12 cellular contexts compared by ENCODE assay signal in genomic region chr12:57739387-57739786, GRCh38. TPM values are rescaled to one million over a fixed set of nuclear protein-coding genes. Genes with fewer than 3 reads are reported as not detected.
DNase-seq lines count a peak whose midpoint lies in the region; ATAC-seq and TF ChIP-seq lines count a peak whose summit lies in the region.
"Had no signal": no experiment of that assay in that cellular context is flagged by ENCODE, and none has a peak within 500 bp of the region (broad histone marks: within the 10 kb centered on the region; RNA-seq: fewer than 3 reads in every experiment).

No MANE protein-coding gene starts in this region.

- ATAC-seq in activated naive CD8-positive, alpha-beta T cell treated with anti-CD3 and anti-CD28 coated beads, Interleukin-2, amount 10 ng/mL, durations not matched to agents 7 days and 5 days (ENCODE audit: low read depth), result no peak
- ATAC-seq in psoas muscle (no peak), HG03457 (IDR thresholded peaks at IDR 0.05; ENCODE audit: unreplicated experiment) (no peak)

- H4K8ac ChIP-seq in H9 (replicated peaks; ENCODE audit: insufficient read length, low read depth, low read length), result no peak overlapping the region

- H3K14ac ChIP-seq in H9 (ENCODE audit: insufficient read depth, low read length), result no peak overlapping the region

- no peaks in the 10 kb centered on the region; a peak in 1 of 5 replicates for H3K9me3 Mint-ChIP-seq in H9
- H3K9me3 Mint-ChIP-seq in activated naive CD8-positive, alpha-beta T cell treated with anti-CD3 and anti-CD28 coated beads, Interleukin-2, amount 10 ng/mL, durations not matched to agents 7 days and 5 days, result no peaks in the 10 kb centered on the region
- peaks cover 8% of the 10 kb centered on the region for H3K9me3 Mint-ChIP-seq in nephron progenitor cell
- H3K9me3 Mint-ChIP-seq: dendritic cell treated with granulocyte-macrophage colony-stimulating factor and Interleukin-4, amounts not matched to agents 40 ng/mL and 50 ng/mL, for 4 days had no signal

- H3K9ac ChIP-seq in H9 (ENCODE audit: extremely low read depth, insufficient read length, low read length), result no peak overlapping the region

- no peak overlapping the region for H4K91ac ChIP-seq in H9 (ENCODE audit: insufficient read length, low read depth, low read length)

- H4K5ac ChIP-seq in H9 (ENCODE audit: insufficient read length, low read depth, low read length), result no peak overlapping the region

- WGBS in H9 (ENCODE audit: extremely low coverage, insufficient read length, low lambda C conversion rate), result no CpG with 5 or more reads among the region's 7 CpGs
- WGBS in psoas muscle, 3 donors, result 11 to 16% (median 11%) methylated on average over 7 of the region's 7 CpGs

- intact Hi-C loops in psoas muscle (cut with DNase I), result no loop called here

- no peak overlapping the region for H2BK120ac ChIP-seq in H9 (ENCODE audit: low read depth, low read length, poor library complexity, severe bottlenecking)

- H3K4me3 ChIP-seq in psoas muscle, result no peak overlapping the region
- H3K4me3 ChIP-seq: lung had no signal

- H3K23ac ChIP-seq in H9 (ENCODE audit: insufficient read length, low read depth, low read length), result no peak overlapping the region

- peak overlapping the region; percentile 47 for H3K4me2 ChIP-seq in H9 (ENCODE audit: insufficient read depth, insufficient read length, low read length)

- H3K4me1 ChIP-seq in H9 (ENCODE audit: insufficient read depth, low read length), result peaks cover 2% of the 10 kb centered on the region; the same call in 1 of the 2 replicates
- H3K4me1 ChIP-seq in psoas muscle, result peaks cover 29% of the 10 kb centered on the region

- H3K9me3 ChIP-seq in H9 (ENCODE audit: control insufficient read depth, low read depth, low read length) (no peaks in the 10 kb centered on the region), psoas muscle (no peaks in the 10 kb centered on the region)
- H3K9me3 ChIP-seq: tibial artery had no signal

- no peak overlapping the region for H2AFZ ChIP-seq in H9 (ENCODE audit: low read length)

- no peak overlapping the region for H2AK5ac ChIP-seq in H9 (ENCODE audit: insufficient read length, low read length)

- H3K27ac Mint-ChIP-seq in H9 (no peak overlapping the region), nephron progenitor cell (no peak overlapping the region)
- H3K27ac Mint-ChIP-seq in activated naive CD8-positive, alpha-beta T cell treated with anti-CD3 and anti-CD28 coated beads, Interleukin-2, amount 10 ng/mL, durations not matched to agents 7 days and 5 days, result peak overlapping the region; percentile 51
- H3K27ac Mint-ChIP-seq: dendritic cell treated with granulocyte-macrophage colony-stimulating factor and Interleukin-4, amounts not matched to agents 40 ng/mL and 50 ng/mL, for 4 days had no signal

- H3T11ph ChIP-seq in H9 (ENCODE audit: low read length), result no peak overlapping the region

- no peak overlapping the region for H2BK12ac ChIP-seq in H9 (ENCODE audit: insufficient read length, low read depth, low read length)

- H3K79me2 ChIP-seq in H9 (ENCODE audit: insufficient read depth, low read length), result no peaks in the 10 kb centered on the region

- peaks cover 16% of the 10 kb centered on the region for H3K23me2 ChIP-seq in H9 (ENCODE audit: insufficient read length, low read depth, low read length, poor library complexity, severe bottlenecking)

- peaks cover 26 to 37% of the 10 kb centered on the region in 2 experiments for H3K4me1 Mint-ChIP-seq in H9
- H3K4me1 Mint-ChIP-seq in activated naive CD8-positive, alpha-beta T cell treated with anti-CD3 and anti-CD28 coated beads, Interleukin-2, amount 10 ng/mL, durations not matched to agents 7 days and 5 days, result peaks cover 46% of the 10 kb centered on the region
- H3K4me1 Mint-ChIP-seq in nephron progenitor cell, result peaks cover 28% of the 10 kb centered on the region

- H3K4ac ChIP-seq in H9 (ENCODE audit: low read depth, low read length), result no peak overlapping the region

- POLR2A ChIA-PET in activated naive CD8-positive, alpha-beta T cell treated with anti-CD3 and anti-CD28 coated beads, Interleukin-2, amount 10 ng/mL, durations not matched to agents 7 days and 5 days (lab: Charles Lee), result interaction anchor here (1.5 kb wide), 2 partner anchors 8 to 12 kb away, joined by 3 to 4 read pairs; no protein-coding TSS in a partner anchor

- H3K36me3 ChIP-seq in psoas muscle (ENCODE audit: insufficient read depth in 1 of 2, low read depth in 1 of 2), result no peaks in the 10 kb centered on the region
- H3K36me3 ChIP-seq: tibial artery had no signal

- DNase-seq in NCI-H524 (lab: John Stamatoyannopoulos, UW), result peak; percentile 62 to 70
- no peak for DNase-seq in NCI-H524 treated with DMSO at 0.1 percent for 48 hours (lab: John Stamatoyannopoulos, UW)
- DNase-seq in H9, result no peak
- DNase-seq in activated naive CD8-positive, alpha-beta T cell treated with anti-CD3 and anti-CD28 coated beads, Interleukin-2, amount 10 ng/mL, durations not matched to agents 7 days and 5 days, result no peak
- DNase-seq in nephron progenitor cell, result no peak
- DNase-seq in psoas muscle, result no peak
- no peak for DNase-seq in NCI-H345 treated with DMSO at 0.1 percent for 48 hours (lab: John Stamatoyannopoulos, UW; ENCODE audit: unreplicated experiment)
- DNase-seq: activated gamma-delta T cell, tibial artery had no signal

- H2BK20ac ChIP-seq in H9 (ENCODE audit: low read depth, low read length, poor library complexity, severe bottlenecking), result no peak overlapping the region

- H2BK5ac ChIP-seq in H9 (ENCODE audit: insufficient read length, low read length), result no peak overlapping the region

- H3K4me3 Mint-ChIP-seq in H9 (peak overlapping the region; percentile 63 to 86), nephron progenitor cell (peak overlapping the region; percentile 79)
- H3K4me3 Mint-ChIP-seq in activated naive CD8-positive, alpha-beta T cell treated with anti-CD3 and anti-CD28 coated beads, Interleukin-2, amount 10 ng/mL, durations not matched to agents 7 days and 5 days, result peak overlapping the region; percentile 88
- H3K4me3 Mint-ChIP-seq: dendritic cell treated with granulocyte-macrophage colony-stimulating factor and Interleukin-4, amounts not matched to agents 40 ng/mL and 50 ng/mL, for 4 days had no signal

- H3K27ac ChIP-seq in H9 (ENCODE audit: insufficient read length, low read depth, low read length), result no peak overlapping the region
- no peak overlapping the region for H3K27ac ChIP-seq in psoas muscle
- H3K27ac ChIP-seq: tibial artery had no signal

- H3K27me3 ChIP-seq in H9 (ENCODE audit: insufficient read depth, low read length), result peaks cover 51% of the 10 kb centered on the region
- H3K27me3 ChIP-seq in psoas muscle (ENCODE audit: insufficient read depth in 3 of 3, low read length in 2 of 3), result peaks cover 0 to 59% (median 23%) of the 10 kb centered on the region in 3 donors

- no peak for TF ChIP-seq CTCF in H9 (conservative IDR thresholded peaks at IDR 0.05)
- no peak for TF ChIP-seq CTCF in nephron progenitor cell (IDR thresholded peaks at IDR 0.05)
- no peak for TF ChIP-seq CTCF in psoas muscle (IDR thresholded peaks at IDR 0.05)

- H3K79me1 ChIP-seq in H9 (ENCODE audit: insufficient read depth, low read depth, low read length, poor library complexity, severe bottlenecking), result no peaks in the 10 kb centered on the region

- H2BK15ac ChIP-seq in H9 (ENCODE audit: low read depth, low read length), result no peak overlapping the region

- H3K18ac ChIP-seq in H9 (ENCODE audit: insufficient read length, low read depth, low read length), result no peak overlapping the region

- peaks cover 2% of the 10 kb centered on the region for H4K20me1 ChIP-seq in H9 (ENCODE audit: control insufficient read depth, insufficient read depth, insufficient read length)

- no peaks in the 10 kb centered on the region; a peak in 1 of 7 replicates for H3K36me3 Mint-ChIP-seq in H9 (ENCODE audit: insufficient read depth in 1 of 3, low read depth in 3 of 3)
- peaks cover 19% of the 10 kb centered on the region for H3K36me3 Mint-ChIP-seq in activated naive CD8-positive, alpha-beta T cell treated with anti-CD3 and anti-CD28 coated beads, Interleukin-2, amount 10 ng/mL, durations not matched to agents 7 days and 5 days
- H3K36me3 Mint-ChIP-seq in nephron progenitor cell (ENCODE audit: low read depth), result no peaks in the 10 kb centered on the region

- H3K56ac ChIP-seq in H9 (ENCODE audit: insufficient read length, low read depth, low read length), result no peak overlapping the region

- peaks cover 85% of the 10 kb centered on the region for H3K27me3 Mint-ChIP-seq in H9 (ENCODE audit: low read depth)
- no peaks in the 10 kb centered on the region for H3K27me3 Mint-ChIP-seq in activated naive CD8-positive, alpha-beta T cell treated with anti-CD3 and anti-CD28 coated beads, Interleukin-2, amount 10 ng/mL, durations not matched to agents 7 days and 5 days
- peaks cover 92% of the 10 kb centered on the region for H3K27me3 Mint-ChIP-seq in nephron progenitor cell (ENCODE audit: low read depth, poor library complexity)
- H3K27me3 Mint-ChIP-seq: dendritic cell treated with granulocyte-macrophage colony-stimulating factor and Interleukin-4, amounts not matched to agents 40 ng/mL and 50 ng/mL, for 4 days had no signal

RNA-seq across cellular contexts. Expression of gene AGAP2, which starts 0.8 kb away (rescaled TPM):
- total RNA-seq in H9 (2021) (4.6 and 5.3 TPM in 2 replicates), psoas muscle (1 to 10 TPM; 3.5 to 9.6 (median 5.8) TPM)
- total RNA-seq in activated naive CD8-positive, alpha-beta T cell treated with anti-CD3 and anti-CD28 coated beads, Interleukin-2, amount 10 ng/mL, durations not matched to agents 7 days and 5 days, result 10 to 100 TPM; 68.3 to 71.6 TPM
- polyA plus RNA-seq in psoas muscle, result 1 to 10 TPM; 2.5 to 3.9 (median 2.9) TPM

RNA-seq across cellular contexts. Expression of gene TSPAN31, which starts 5.5 kb away (rescaled TPM):
- 18.8 and 20.0 TPM in 2 replicates for total RNA-seq in H9 (2021)
- 10 to 100 TPM; 19.6 to 23.2 TPM for total RNA-seq in activated naive CD8-positive, alpha-beta T cell treated with anti-CD3 and anti-CD28 coated beads, Interleukin-2, amount 10 ng/mL, durations not matched to agents 7 days and 5 days
- total RNA-seq in psoas muscle, result 10 to 100 TPM; 14.6 to 21.0 (median 18.8) TPM
- 10 to 100 TPM; 16.8 to 31.2 (median 23.2) TPM for polyA plus RNA-seq in psoas muscle

RNA-seq across cellular contexts. Expression of gene CDK4, which starts 12.7 kb away (rescaled TPM):
- total RNA-seq in H9 (2021) (217 and 218 TPM in 2 replicates), psoas muscle (10 to 100 TPM; 38.0 to 74.1 (median 53.6) TPM)
- total RNA-seq in activated naive CD8-positive, alpha-beta T cell treated with anti-CD3 and anti-CD28 coated beads, Interleukin-2, amount 10 ng/mL, durations not matched to agents 7 days and 5 days, result 100 to 1,000 TPM in 1 of 2 experiments, 10 to 100 TPM in 1; 98.4 to 100 TPM
- polyA plus RNA-seq in psoas muscle, result 100 to 1,000 TPM in 1 of 3 donors, 10 to 100 TPM in 2; 52.8 to 105 (median 56.6) TPM

RNA-seq across cellular contexts. Expression of gene MARCHF9, which starts 15.5 kb away (rescaled TPM):
- total RNA-seq in H9 (2021), result 20.5 and 20.9 TPM in 2 replicates
- total RNA-seq in activated naive CD8-positive, alpha-beta T cell treated with anti-CD3 and anti-CD28 coated beads, Interleukin-2, amount 10 ng/mL, durations not matched to agents 7 days and 5 days, result 10 to 100 TPM; 37.1 to 38.3 TPM
- 1 to 10 TPM; 7.8 to 9.4 (median 8.8) TPM for total RNA-seq in psoas muscle
- polyA plus RNA-seq in psoas muscle, result 1 to 10 TPM; 5.7 to 8.8 (median 7.2) TPM

RNA-seq across cellular contexts. Expression of gene CYP27B1, which starts 27.5 kb away (rescaled TPM):
- 6.1 and 6.5 TPM in 2 replicates for total RNA-seq in H9 (2021)
- total RNA-seq in activated naive CD8-positive, alpha-beta T cell treated with anti-CD3 and anti-CD28 coated beads, Interleukin-2, amount 10 ng/mL, durations not matched to agents 7 days and 5 days, result 1 to 10 TPM; 2.4 to 2.6 TPM
- under 1 TPM in 3 of 4 donors, not detected in 1; 0.42 to 0.54 (median 0.50) TPM for total RNA-seq in psoas muscle
- polyA plus RNA-seq in psoas muscle, result under 1 TPM in 2 of 3 donors, not detected in 1; 0.06 to 0.10 TPM

Comparison
In these comparisons a context has a peak if more than half of its experiments do, and no peak if none do; other contexts are left out.
1. DNase-seq: peak in NCI-H524 (2 of 2); none in NCI-H524 treated with DMSO at 0.1 percent for 48 hours (single experiment), H9 (single experiment), activated naive CD8-positive, alpha-beta T cell treated with anti-CD3 and anti-CD28 coated beads, Interleukin-2, amount 10 ng/mL, durations not matched to agents 7 days and 5 days (single experiment), nephron progenitor cell (single experiment), psoas muscle (0 of 2) and NCI-H345 treated with DMSO at 0.1 percent for 48 hours (single experiment).
2. RNA of gene AGAP2, which starts 0.8 kb away (total RNA-seq): 68.3 to 71.6 TPM in activated naive CD8-positive, alpha-beta T cell treated with anti-CD3 and anti-CD28 coated beads, Interleukin-2, amount 10 ng/mL, durations not matched to agents 7 days and 5 days; 3.5 to 9.6 TPM in psoas muscle and 4.6 to 5.3 TPM in H9; every median in the first group is over 4 times any median in the second.
3. Peak in every context shown above with its lines, with median percentiles within 50 percentile points of each other: H3K4me3 Mint-ChIP-seq.